Comparison of ENCODE assay signal across 10 cellular contexts in the genomic region with DNA sequence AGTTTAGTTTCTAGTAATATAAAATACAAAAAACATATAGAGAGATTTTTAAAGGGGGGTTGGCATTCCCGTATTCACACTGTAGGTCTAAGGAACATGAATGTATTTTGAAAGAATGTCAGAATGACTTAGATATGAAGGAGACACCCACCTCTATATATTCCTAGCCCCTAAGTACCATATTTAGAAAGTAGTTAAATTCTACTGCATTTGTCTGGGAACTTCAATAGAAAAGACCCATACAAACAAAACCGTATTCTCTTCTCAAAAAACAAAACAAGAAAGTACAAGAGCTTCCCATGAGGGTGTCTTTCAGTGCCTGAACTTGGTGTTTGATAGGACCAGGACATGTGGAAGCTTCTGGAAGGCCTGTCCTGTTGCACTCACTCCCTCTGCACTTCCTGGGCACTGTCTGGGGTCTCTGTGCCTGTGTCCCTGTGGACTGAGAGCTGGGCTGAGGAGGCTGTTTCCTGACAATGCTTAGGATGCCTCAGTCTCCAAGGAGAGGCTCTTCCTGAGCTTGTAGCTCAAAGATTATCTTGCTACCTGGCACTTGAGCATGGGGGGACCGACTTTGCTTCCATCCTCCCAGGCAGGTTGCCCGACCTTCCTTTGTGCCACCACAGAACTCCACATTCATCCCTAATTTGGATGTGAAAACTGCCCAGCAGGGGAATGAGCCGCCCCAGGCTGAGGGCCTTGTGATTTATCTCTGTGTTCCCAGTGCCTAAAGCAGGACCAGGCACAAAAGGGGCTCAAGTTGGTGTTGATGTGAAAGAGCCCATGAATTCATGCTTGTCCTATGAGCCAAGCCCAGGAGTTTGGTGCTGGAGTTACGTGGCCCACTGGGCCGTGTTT. TPM values are rescaled to one million over a fixed set of nuclear protein-coding genes. Genes with fewer than 3 reads are reported as not detected.
DNase-seq lines count a peak whose midpoint lies in the region; ATAC-seq, FAIRE-seq and TF ChIP-seq lines count a peak whose summit lies in the region.
"Had no signal": no experiment of that assay in that cellular context is flagged by ENCODE, and none has a peak within 500 bp of the region (broad histone marks: within the 10 kb centered on the region; RNA-seq: fewer than 3 reads in every experiment).

No MANE protein-coding gene starts in this region.

- H3K36me3 Mint-ChIP-seq in activated naive CD4-positive, alpha-beta T cell treated with anti-CD3 and anti-CD28 coated beads, Interleukin-2, amount 50 U/mL, for 24 hours, result no peaks in the 10 kb centered on the region
- no peaks in the 10 kb centered on the region for H3K36me3 Mint-ChIP-seq in memory B cell

- in situ Hi-C loops in brain microvascular endothelial cell (cut with HindIII; ENCODE audit: low pct_ligation_motif_present, low sequenced_read_pairs), result no loop called here

- no peaks in the 10 kb centered on the region for H3K27me3 Mint-ChIP-seq in activated naive CD4-positive, alpha-beta T cell treated with anti-CD3 and anti-CD28 coated beads, Interleukin-2, amount 50 U/mL, for 24 hours
- no peaks in the 10 kb centered on the region for H3K27me3 Mint-ChIP-seq in memory B cell

- H3K36me3 ChIP-seq in brain microvascular endothelial cell (replicated peaks) (no peaks in the 10 kb centered on the region), upper lobe of right lung (no peaks in the 10 kb centered on the region)

- H3K27ac Mint-ChIP-seq in activated naive CD4-positive, alpha-beta T cell treated with anti-CD3 and anti-CD28 coated beads, Interleukin-2, amount 50 U/mL, for 24 hours, result peak overlapping the region; percentile 91
- H3K27ac Mint-ChIP-seq in memory B cell, result peak overlapping the region; percentile 86

- FAIRE-seq in urothelium cell line (lab: Jason Lieb, UNC), result no peak

- TF ChIP-seq CTCF in brain microvascular endothelial cell (IDR thresholded peaks at IDR 0.05; ENCODE audit: low read depth, low read length, missing control alignments), result no peak
- no peak for TF ChIP-seq CTCF in upper lobe of right lung (IDR thresholded peaks at IDR 0.05)

- ATAC-seq in memory B cell (ENCODE audit: low read depth) (no peak), upper lobe of right lung (no peak), GM18511 (IDR thresholded peaks at IDR 0.05; ENCODE audit: unreplicated experiment) (no peak)

- H3K4me3 Mint-ChIP-seq in activated naive CD4-positive, alpha-beta T cell treated with anti-CD3 and anti-CD28 coated beads, Interleukin-2, amount 50 U/mL, for 24 hours, result peak overlapping the region; percentile 73
- H3K4me3 Mint-ChIP-seq in memory B cell, result peak overlapping the region; percentile 41

- intact Hi-C loops in upper lobe of right lung (cut with DNase I), result no loop called here

- H3K9me3 Mint-ChIP-seq in activated naive CD4-positive, alpha-beta T cell treated with anti-CD3 and anti-CD28 coated beads, Interleukin-2, amount 50 U/mL, for 24 hours, result no peaks in the 10 kb centered on the region
- no peaks in the 10 kb centered on the region for H3K9me3 Mint-ChIP-seq in memory B cell

- no peaks in the 10 kb centered on the region for H3K27me3 ChIP-seq in brain microvascular endothelial cell (replicated peaks)
- H3K27me3 ChIP-seq in upper lobe of right lung, result no peaks in the 10 kb centered on the region

- no peaks in the 10 kb centered on the region for H3K9me3 ChIP-seq in upper lobe of right lung

- peaks cover 40% of the 10 kb centered on the region for H3K4me1 Mint-ChIP-seq in activated naive CD4-positive, alpha-beta T cell treated with anti-CD3 and anti-CD28 coated beads, Interleukin-2, amount 50 U/mL, for 24 hours
- peaks cover 8% of the 10 kb centered on the region for H3K4me1 Mint-ChIP-seq in memory B cell

- H3K27ac ChIP-seq in brain microvascular endothelial cell, result peak overlapping the region; percentile 76
- H3K27ac ChIP-seq in upper lobe of right lung, result peak overlapping the region; percentile 82

- DNase-seq in activated naive CD4-positive, alpha-beta T cell treated with anti-CD3 and anti-CD28 coated beads, Interleukin-2, amount 50 U/mL, for 16 hours, result no peak
- DNase-seq in brain microvascular endothelial cell (no peak), memory B cell (ENCODE audit: low spot score in 2 of 2) (no peak), upper lobe of right lung (no peak), HUDEP-2 (lab: John Stamatoyannopoulos, UW; ENCODE audit: unreplicated experiment in 76 of 76) (no peak), urothelium cell line (ENCODE audit: low spot score) (no peak)
- DNase-seq: DMS79, SHP77 had no signal

- peak overlapping the region; percentile 33 for H3K4me3 ChIP-seq in brain microvascular endothelial cell (ENCODE audit: low read depth, low read length)
- H3K4me3 ChIP-seq in upper lobe of right lung, result peak overlapping the region; percentile 50

- H3K4me1 ChIP-seq in upper lobe of right lung, result peaks cover 15% of the 10 kb centered on the region

RNA-seq across cellular contexts. Expression of gene KLF6, which starts 44.4 kb away (rescaled TPM):
- total RNA-seq in upper lobe of right lung, result 247 TPM
